Comparison of ENCODE assay signal across 18 cellular contexts in the genomic region with DNA sequence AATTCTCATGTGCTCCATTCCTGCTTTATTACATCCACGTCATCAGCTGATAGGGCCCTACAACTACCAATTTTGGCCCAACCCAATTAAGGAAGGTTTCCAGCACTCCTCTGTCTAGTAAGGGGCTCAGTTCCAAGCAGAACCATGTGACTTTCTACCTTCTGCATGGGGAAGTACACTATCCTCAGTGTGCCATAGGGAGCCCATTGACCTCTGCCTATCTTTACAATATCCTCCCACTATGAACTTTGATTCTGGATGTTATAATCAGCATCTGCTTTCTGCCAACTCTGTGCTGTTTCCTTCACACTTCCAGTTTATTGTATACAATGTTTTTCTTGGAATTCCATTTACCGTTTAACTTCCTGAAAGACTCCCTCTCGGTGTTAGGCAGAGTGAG. TPM values are rescaled to one million over a fixed set of nuclear protein-coding genes. Genes with fewer than 3 reads are reported as not detected.
A peak's percentile ranks its signal among the peaks of the same experiment; 100 is the strongest.
DNase-seq lines count a peak whose midpoint lies in the region; ATAC-seq and TF ChIP-seq lines count a peak whose summit lies in the region.
"Had no signal": no experiment of that assay in that cellular context is flagged by ENCODE, and none has a peak within 500 bp of the region (broad histone marks: within the 10 kb centered on the region; RNA-seq: fewer than 3 reads in every experiment).

No MANE protein-coding gene starts in this region.

- H3K4me1 ChIP-seq in colonic mucosa: no peaks in the 10 kb centered on the region
- H3K4me1 ChIP-seq: BLaER1, HAP-1 had no signal

- H3K27ac Mint-ChIP-seq in progenitor cell of endocrine pancreas: peak overlapping the region; percentile 71
- H3K27ac Mint-ChIP-seq: B cell; CD4-positive, CD25-positive, alpha-beta regulatory T cell; CD8-positive, alpha-beta T cell; HFFc6 had no signal

- intact Hi-C loops in colonic mucosa (cut with DNase I) (no loop called here), left colon (cut with DNase I, micrococcal nuclease) (no loop called here), posterior cingulate gyrus (cut with DNase I) (no loop called here)

- H3K4me1 Mint-ChIP-seq in progenitor cell of endocrine pancreas (ENCODE audit: low read depth): peaks cover 5% of the 10 kb centered on the region
- H3K4me1 Mint-ChIP-seq: B cell; CD4-positive, CD25-positive, alpha-beta regulatory T cell had no signal

- no peaks in the 10 kb centered on the region for H3K9me3 ChIP-seq in colonic mucosa
- H3K9me3 ChIP-seq: BLaER1, Caco-2, HAP-1 had no signal

- H3K36me3 ChIP-seq in colonic mucosa: no peaks in the 10 kb centered on the region
- H3K36me3 ChIP-seq: BLaER1, HAP-1 had no signal

- H3K9ac ChIP-seq in colonic mucosa (ENCODE audit: low read depth in 2 of 2, low read length in 2 of 2): no peak overlapping the region
- H3K9ac ChIP-seq: BLaER1 had no signal

- H3K27me3 ChIP-seq in colonic mucosa: no peaks in the 10 kb centered on the region
- H3K27me3 ChIP-seq: BLaER1 had no signal

- H3K4me3 ChIP-seq in colonic mucosa: no peak overlapping the region
- H3K4me3 ChIP-seq: BLaER1, HAP-1 had no signal

- H3K27me3 Mint-ChIP-seq in progenitor cell of endocrine pancreas: peaks cover 3% of the 10 kb centered on the region

- H3K9me3 Mint-ChIP-seq in progenitor cell of endocrine pancreas (ENCODE audit: low read depth): no peaks in the 10 kb centered on the region
- H3K9me3 Mint-ChIP-seq: CD8-positive, alpha-beta T cell; HFFc6 had no signal

- no peak for TF ChIP-seq CTCF in colonic mucosa (IDR thresholded peaks at IDR 0.05)
- no peak for TF ChIP-seq CTCF in progenitor cell of endocrine pancreas (IDR thresholded peaks at IDR 0.05; ENCODE audit: unreplicated experiment)

- peak overlapping the region; percentile 30 for H3K27ac ChIP-seq in colonic mucosa
- H3K27ac ChIP-seq: BLaER1, C4-2B had no signal

- DNase-seq in colonic mucosa (peak; percentile 52), left colon (peak; percentile 5 to 36), progenitor cell of endocrine pancreas (ENCODE audit: low spot score, unreplicated experiment) (no peak), posterior cingulate gyrus (no peak), dedifferentiated amniotic fluid mesenchymal stem cell (ENCODE audit: extremely low spot score) (no peak)
- DNase-seq: Caco-2; CD4-positive, CD25-positive, alpha-beta regulatory T cell; CD8-positive, alpha-beta T cell; DMS153; DND-41; GOT3; HFFc6 had no signal

- ATAC-seq in left colon: peak; percentile 95
- no peak for ATAC-seq in GM18511 (IDR thresholded peaks at IDR 0.05; ENCODE audit: unreplicated experiment)
- ATAC-seq in HG03469 (IDR thresholded peaks at IDR 0.05; ENCODE audit: unreplicated experiment): no peak
- ATAC-seq: CD8-positive, alpha-beta T cell had no signal

- H3K36me3 Mint-ChIP-seq in progenitor cell of endocrine pancreas (ENCODE audit: insufficient read depth): no peaks in the 10 kb centered on the region
- H3K36me3 Mint-ChIP-seq: CD4-positive, CD25-positive, alpha-beta regulatory T cell; CD8-positive, alpha-beta T cell had no signal

- H3K4me3 Mint-ChIP-seq in progenitor cell of endocrine pancreas (ENCODE audit: low read depth): no peak overlapping the region
- H3K4me3 Mint-ChIP-seq: B cell; CD4-positive, CD25-positive, alpha-beta regulatory T cell; CD8-positive, alpha-beta T cell; HFFc6 had no signal

RNA-seq across cellular contexts. Expression of gene GCFC2, which starts 53.9 kb away (rescaled TPM):
- 10 to 100 TPM in 1 of 2 donors, 1 to 10 TPM in 1; 10.0 to 13.5 TPM for total RNA-seq in colonic mucosa
- 10 to 100 TPM; 16.4 to 18.4 TPM for total RNA-seq in left colon
- total RNA-seq in progenitor cell of endocrine pancreas: 27.8 and 34.9 TPM in 2 replicates

Comparison
In these comparisons a context has a peak if more than half of its experiments do, and no peak if none do; other contexts are left out.
1. DNase-seq: peak in colonic mucosa (single experiment) and left colon (2 of 2); none in progenitor cell of endocrine pancreas (single experiment), posterior cingulate gyrus (0 of 10) and dedifferentiated amniotic fluid mesenchymal stem cell (single experiment).